In the genomic region with DNA sequence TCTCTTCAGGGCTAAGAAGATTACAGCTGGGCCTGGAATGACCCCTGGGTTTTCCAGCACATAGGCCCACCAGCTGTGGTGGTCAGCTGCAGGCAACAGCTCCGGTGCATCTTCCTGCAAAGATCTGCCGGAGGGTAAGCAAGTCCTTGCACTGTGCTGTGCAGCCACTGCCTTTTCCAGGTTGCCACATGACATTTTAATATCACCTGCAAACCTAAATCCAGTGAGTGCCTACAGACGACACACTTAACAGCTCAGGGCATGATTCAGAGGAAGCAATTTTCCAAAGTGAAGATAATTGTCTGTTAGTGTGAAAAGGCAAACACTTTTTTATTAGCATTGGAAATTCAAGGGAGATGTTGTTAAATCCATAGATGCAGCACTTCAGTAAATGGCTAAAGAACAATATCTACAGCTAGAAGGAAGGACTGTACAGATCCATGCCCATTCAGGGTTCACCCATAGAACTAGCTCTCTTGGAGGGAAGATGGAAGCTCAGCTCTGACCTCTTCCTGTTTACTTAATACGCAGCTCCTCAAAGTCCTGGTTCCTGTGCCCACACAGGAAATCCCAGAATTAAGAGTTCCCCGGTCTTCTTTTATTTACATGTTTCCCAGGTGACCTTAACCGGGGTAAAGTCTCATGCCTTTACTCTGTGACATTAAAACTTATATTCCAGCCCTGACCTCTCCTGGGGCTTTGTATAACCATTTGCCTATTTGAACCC, we compare ENCODE assay signal across 21 cellular contexts. TPM values are rescaled to one million over a fixed set of nuclear protein-coding genes. Genes with fewer than 3 reads are reported as not detected.
DNase-seq lines count a peak whose midpoint lies in the region; TF ChIP-seq lines count a peak whose summit lies in the region.
"Had no signal": no experiment of that assay in that cellular context is flagged by ENCODE, and none has a peak within 500 bp of the region (broad histone marks: within the 10 kb centered on the region; RNA-seq: fewer than 3 reads in every experiment).

No MANE protein-coding gene starts in this region.

- no peak overlapping the region for H3K4me3 Mint-ChIP-seq in dendritic cell treated with granulocyte-macrophage colony-stimulating factor and Interleukin-4, amounts not matched to agents 40 ng/mL and 50 ng/mL, for 4 days
- H3K4me3 Mint-ChIP-seq in immature natural killer cell, result no peak overlapping the region
- H3K4me3 Mint-ChIP-seq: CD4-positive, alpha-beta T cell; central memory CD8-positive, alpha-beta T cell; effector memory CD8-positive, alpha-beta T cell; naive thymus-derived CD8-positive, alpha-beta T cell had no signal

- H3K4me2 ChIP-seq in BLaER1, result peak overlapping the region; percentile 23; the same call in 1 of the 2 replicates

- H3K4me3 ChIP-seq in BLaER1 (no peak overlapping the region), right atrium auricular region (no peak overlapping the region)
- H3K4me3 ChIP-seq: heart left ventricle, skin epidermis had no signal

- peaks cover 8% of the 10 kb centered on the region for H3K9me3 Mint-ChIP-seq in dendritic cell treated with granulocyte-macrophage colony-stimulating factor and Interleukin-4, amounts not matched to agents 40 ng/mL and 50 ng/mL, for 4 days
- no peaks in the 10 kb centered on the region for H3K9me3 Mint-ChIP-seq in immature natural killer cell
- H3K9me3 Mint-ChIP-seq: CD4-positive, alpha-beta T cell; central memory CD8-positive, alpha-beta T cell; effector memory CD8-positive, alpha-beta T cell; naive thymus-derived CD8-positive, alpha-beta T cell had no signal

- H3K36me3 ChIP-seq in BLaER1 (no peaks in the 10 kb centered on the region), right atrium auricular region (no peaks in the 10 kb centered on the region)
- H3K36me3 ChIP-seq: heart left ventricle had no signal

- no peaks in the 10 kb centered on the region for H3K36me3 Mint-ChIP-seq in dendritic cell treated with granulocyte-macrophage colony-stimulating factor and Interleukin-4, amounts not matched to agents 40 ng/mL and 50 ng/mL, for 4 days (ENCODE audit: low read depth)
- no peaks in the 10 kb centered on the region for H3K36me3 Mint-ChIP-seq in immature natural killer cell
- H3K36me3 Mint-ChIP-seq: naive thymus-derived CD8-positive, alpha-beta T cell had no signal

- no peaks in the 10 kb centered on the region for H4K20me1 ChIP-seq in BLaER1

- peaks cover 33% of the 10 kb centered on the region for H3K4me1 Mint-ChIP-seq in dendritic cell treated with granulocyte-macrophage colony-stimulating factor and Interleukin-4, amounts not matched to agents 40 ng/mL and 50 ng/mL, for 4 days (ENCODE audit: low read depth)
- no peaks in the 10 kb centered on the region for H3K4me1 Mint-ChIP-seq in immature natural killer cell

- no peak overlapping the region for H3K27ac ChIP-seq in BLaER1
- H3K27ac ChIP-seq in right atrium auricular region, result no peak overlapping the region

- no peaks in the 10 kb centered on the region for H3K27me3 Mint-ChIP-seq in dendritic cell treated with granulocyte-macrophage colony-stimulating factor and Interleukin-4, amounts not matched to agents 40 ng/mL and 50 ng/mL, for 4 days
- H3K27me3 Mint-ChIP-seq in immature natural killer cell (ENCODE audit: low read depth in 3 of 3), result peaks cover 0 to 9% (median 0%) of the 10 kb centered on the region in 3 donors

- peaks cover 8% of the 10 kb centered on the region for H3K4me1 ChIP-seq in BLaER1
- peaks cover 0 to 11% of the 10 kb centered on the region in 2 donors for H3K4me1 ChIP-seq in right atrium auricular region

- H3K9ac ChIP-seq in BLaER1, result no peak overlapping the region

- H3K9me3 ChIP-seq in BLaER1 (no peaks in the 10 kb centered on the region), right atrium auricular region (no peaks in the 10 kb centered on the region)
- H3K9me3 ChIP-seq: heart left ventricle had no signal

- no peak for TF ChIP-seq CTCF in right atrium auricular region (IDR thresholded peaks at IDR 0.05)

- H3K27ac Mint-ChIP-seq in dendritic cell treated with granulocyte-macrophage colony-stimulating factor and Interleukin-4, amounts not matched to agents 40 ng/mL and 50 ng/mL, for 4 days, result peak overlapping the region; percentile 68
- H3K27ac Mint-ChIP-seq in immature natural killer cell, result no peak overlapping the region
- H3K27ac Mint-ChIP-seq: CD4-positive, alpha-beta T cell; effector memory CD8-positive, alpha-beta T cell had no signal

- DNase-seq in GDM1 (lab: John Stamatoyannopoulos, UW) (peak; percentile 25), NCI-H748 (lab: John Stamatoyannopoulos, UW; ENCODE audit: unreplicated experiment) (peak; percentile 60), right atrium auricular region (ENCODE audit: low spot score) (no peak), EL (no peak), immature natural killer cell (no peak)
- DNase-seq in stimulated activated naive CD4-positive, alpha-beta T cell treated with Interleukin-2 at 50 U/mL for 16 hours (lab: John Stamatoyannopoulos, UW), result no peak
- DNase-seq: ACHN; activated CD4-positive, alpha-beta T cell treated with anti-CD3 and anti-CD28 coated beads for 1 hour; activated gamma-delta T cell; CD4-positive, alpha-beta T cell; effector memory CD8-positive, alpha-beta T cell; naive thymus-derived CD8-positive, alpha-beta T cell; NCI-H1694; NCI-H226; SHP77; stimulated activated CD4-positive, alpha-beta T cell treated with anti-CD3 and anti-CD28 coated beads, Interleukin-4, amount 100 ng/mL, for 1 hour had no signal

- H3K27me3 ChIP-seq in BLaER1 (no peaks in the 10 kb centered on the region), right atrium auricular region (no peaks in the 10 kb centered on the region)
- H3K27me3 ChIP-seq: heart left ventricle had no signal

- intact Hi-C loops in dendritic cell treated with granulocyte-macrophage colony-stimulating factor and Interleukin-4, amounts not matched to agents 40 ng/mL and 50 ng/mL, for 4 days (cut with micrococcal nuclease), result loop anchor here (5.0 kb wide), 2 partner anchors 45 to 55 kb away; a partner anchor contains a TSS

RNA-seq across cellular contexts. Expression of a gene that starts 13.3 kb away (rescaled TPM):
- 1 to 10 TPM; 1.4 to 2.0 TPM for total RNA-seq in right atrium auricular region
- 1 to 10 TPM in 1 of 3 donors, under 1 TPM in 1, not detected in 1; 0.19 to 1.1 TPM for polyA plus RNA-seq in immature natural killer cell

RNA-seq across cellular contexts. Expression of a gene that starts 52.8 kb away (rescaled TPM):
- total RNA-seq in right atrium auricular region, result 10 to 100 TPM; 39.5 to 50.8 TPM
- 100 to 1,000 TPM; 132 to 186 (median 141) TPM for polyA plus RNA-seq in immature natural killer cell

Comparison
In these comparisons a context has a peak if more than half of its experiments do, and no peak if none do; other contexts are left out.
1. DNase-seq: peak in GDM1 (single experiment) and NCI-H748 (single experiment); none in right atrium auricular region (single experiment), EL (single experiment), immature natural killer cell (0 of 3) and stimulated activated naive CD4-positive, alpha-beta T cell treated with Interleukin-2 at 50 U/mL for 16 hours (single experiment).